1 cellular context compared by ENCODE assay signal in the genomic region with DNA sequence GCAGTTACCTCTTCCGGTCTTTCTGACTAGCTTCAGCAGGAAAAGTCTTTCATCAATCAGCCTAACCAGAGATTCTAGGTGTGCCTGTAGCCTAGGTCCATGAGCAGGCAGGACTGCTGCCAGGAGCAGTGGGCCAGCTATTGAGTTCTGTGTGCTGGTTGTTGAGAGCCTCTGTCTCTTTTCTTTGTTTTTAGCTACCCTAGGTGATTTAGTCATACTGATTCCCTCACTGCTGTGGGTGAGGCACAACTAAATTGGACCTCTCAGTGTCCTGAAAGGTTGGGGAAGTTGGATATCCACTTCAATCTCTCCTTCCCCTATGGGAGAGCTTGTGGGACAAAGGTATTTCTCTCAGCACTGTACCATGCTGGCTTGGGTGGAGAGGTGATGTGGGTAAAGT.
TF ChIP-seq lines count a peak whose summit lies in the region.

No MANE protein-coding gene starts in this region.

TF ChIP-seq in HCT116, 20 proteins besides CTCF, POLR2A, EP300 and RAD21 (continued from another document):
- TF ChIP-seq, protein P1, sequence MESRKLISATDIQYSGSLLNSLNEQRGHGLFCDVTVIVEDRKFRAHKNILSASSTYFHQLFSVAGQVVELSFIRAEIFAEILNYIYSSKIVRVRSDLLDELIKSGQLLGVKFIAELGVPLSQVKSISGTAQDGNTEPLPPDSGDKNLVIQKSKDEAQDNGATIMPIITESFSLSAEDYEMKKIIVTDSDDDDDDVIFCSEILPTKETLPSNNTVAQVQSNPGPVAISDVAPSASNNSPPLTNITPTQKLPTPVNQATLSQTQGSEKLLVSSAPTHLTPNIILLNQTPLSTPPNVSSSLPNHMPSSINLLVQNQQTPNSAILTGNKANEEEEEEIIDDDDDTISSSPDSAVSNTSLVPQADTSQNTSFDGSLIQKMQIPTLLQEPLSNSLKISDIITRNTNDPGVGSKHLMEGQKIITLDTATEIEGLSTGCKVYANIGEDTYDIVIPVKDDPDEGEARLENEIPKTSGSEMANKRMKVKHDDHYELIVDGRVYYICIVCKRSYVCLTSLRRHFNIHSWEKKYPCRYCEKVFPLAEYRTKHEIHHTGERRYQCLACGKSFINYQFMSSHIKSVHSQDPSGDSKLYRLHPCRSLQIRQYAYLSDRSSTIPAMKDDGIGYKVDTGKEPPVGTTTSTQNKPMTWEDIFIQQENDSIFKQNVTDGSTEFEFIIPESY (IDR thresholded peaks at IDR 0.05; ENCODE audit: extremely low read depth, insufficient replicate concordance, low read length), result no peak
- TF ChIP-seq ZFX (IDR thresholded peaks at IDR 0.05) (no peak), CBX3 (IDR thresholded peaks at IDR 0.05; ENCODE audit: low read depth) (no peak), ATF3 (IDR thresholded peaks at IDR 0.05) (no peak), REST (IDR thresholded peaks at IDR 0.05; ENCODE audit: low read depth) (no peak), SIN3A (IDR thresholded peaks at IDR 0.05; ENCODE audit: low read depth) (no peak), EZH2phosphoT487 (IDR thresholded peaks at IDR 0.05; ENCODE audit: borderline replicate concordance) (no peak), ZNF274 (IDR thresholded peaks at IDR 0.05; ENCODE audit: low read depth, low read length) (no peak), SRF (IDR thresholded peaks at IDR 0.05; ENCODE audit: low read depth) (no peak), EGR1 (IDR thresholded peaks at IDR 0.05; ENCODE audit: low read depth) (no peak), SP1 (IDR thresholded peaks at IDR 0.05; ENCODE audit: low read depth) (no peak), TCF7L2 (IDR thresholded peaks at IDR 0.05; ENCODE audit: borderline replicate concordance, extremely low read depth, insufficient read depth, insufficient read length) (no peak), JUND (IDR thresholded peaks at IDR 0.05) (no peak), POLR2AphosphoS5 (IDR thresholded peaks at IDR 0.05; ENCODE audit: low read depth, low read length) (no peak), FOSL1 (IDR thresholded peaks at IDR 0.05; ENCODE audit: low read depth) (no peak), YY1 (IDR thresholded peaks at IDR 0.05; ENCODE audit: extremely low read depth, insufficient replicate concordance, low read depth, low read length) (no peak), CEBPB (IDR thresholded peaks at IDR 0.05; ENCODE audit: low read depth) (no peak)
- TF ChIP-seq, protein P2, sequence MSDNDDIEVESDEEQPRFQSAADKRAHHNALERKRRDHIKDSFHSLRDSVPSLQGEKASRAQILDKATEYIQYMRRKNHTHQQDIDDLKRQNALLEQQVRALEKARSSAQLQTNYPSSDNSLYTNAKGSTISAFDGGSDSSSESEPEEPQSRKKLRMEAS (IDR thresholded peaks at IDR 0.05), result no peak
